1 cellular context compared by ENCODE assay signal in genomic region chr17:42561908-42562844, GRCh38.
A peak's percentile ranks its signal among the peaks of the same experiment; 100 is the strongest.
TF ChIP-seq lines count a peak whose summit lies in the region.

TSS of gene COASY (plus strand) at chr17:42562148. CDS start at chr17:42562623, 475 bp downstream.

TF ChIP-seq in HepG2, 621 proteins besides CTCF, POLR2A, EP300 and RAD21 (continued from another document):
- TF ChIP-seq ZBTB33 (CRISPR knock-in tag; IDR thresholded peaks at IDR 0.05) (no peak; the same call in 1 of the 2 replicates), ZNF512B (CRISPR knock-in tag; IDR thresholded peaks at IDR 0.05; ENCODE audit: borderline replicate concordance) (no peak), TARDBP (CRISPR knock-in tag; IDR thresholded peaks at IDR 0.05) (peak; percentile 97; the same call in 1 of the 2 replicates), CREB3 (CRISPR knock-in tag; IDR thresholded peaks at IDR 0.05) (no peak)
